Comparison of ENCODE assay signal across 32 cellular contexts in genomic region chr5:39451293-39451692, GRCh38. TPM values are rescaled to one million over a fixed set of nuclear protein-coding genes. Genes with fewer than 3 reads are reported as not detected.
"Had no signal": no experiment of that assay in that cellular context is flagged by ENCODE, and none has a peak within 500 bp of the region (broad histone marks: within the 10 kb centered on the region; RNA-seq: fewer than 3 reads in every experiment).

No MANE protein-coding gene starts in this region.

- H3K4me3 Mint-ChIP-seq: activated CD4-positive, alpha-beta memory T cell treated with anti-CD3 and anti-CD28 coated beads, Interleukin-2, amount 10 ng/mL, durations not matched to agents 7 days and 5 days; activated naive CD8-positive, alpha-beta T cell treated with anti-CD3 and anti-CD28 coated beads for 36 hours; activated T-cell treated with anti-CD3 and anti-CD28 coated beads, Interleukin-2, amount 50 U/mL, for 72 hours; activated T-helper 17 cell treated with anti-CD3 and anti-CD28 coated beads, Interleukin-2, amount 50 U/mL, for 72 hours; T-cell had no signal

- H3K36me3 Mint-ChIP-seq: activated naive CD8-positive, alpha-beta T cell treated with anti-CD3 and anti-CD28 coated beads for 36 hours; T-cell had no signal

- H3K27me3 ChIP-seq: brain microvascular endothelial cell had no signal

- DNase-seq: activated CD4-positive, alpha-beta memory T cell treated with anti-CD3 and anti-CD28 coated beads, Interleukin-2, amount 10 ng/mL, durations not matched to agents 7 days and 5 days; activated CD4-positive, alpha-beta T cell treated with anti-CD3 and anti-CD28 coated beads for 1 hour; activated CD4-positive, alpha-beta T cell treated with anti-CD3 and anti-CD28 coated beads for 48 hours; activated CD4-positive, CD25-positive, alpha-beta regulatory T cell; activated effector memory CD4-positive, alpha-beta T cell treated with anti-CD3 and anti-CD28 coated beads, Interleukin-2, amount 50 U/mL, for 16 hours; activated naive CD4-positive, alpha-beta T cell; activated naive CD4-positive, alpha-beta T cell treated with anti-CD3 and anti-CD28 coated beads, Interleukin-2, amount 50 U/mL, for 16 hours; activated naive CD8-positive, alpha-beta T cell treated with anti-CD3 and anti-CD28 coated beads for 36 hours; activated T-cell treated with anti-CD3 and anti-CD28 coated beads, Interleukin-2, amount 50 U/mL, for 1 hour; activated T-cell treated with anti-CD3 and anti-CD28 coated beads, Interleukin-2, amount 50 U/mL, for 72 hours; amniotic stem cell; aorta; brain microvascular endothelial cell; central memory CD4-positive, alpha-beta T cell; NCI-H1048; NCI-H1105 treated with DMSO at 0.1 percent for 48 hours; NCI-H1436; NCI-H1694; NCI-H1930; NCI-H2081 treated with DMSO at 0.1 percent for 48 hours; NCI-H226; NCI-H524 treated with DMSO at 0.1 percent for 48 hours; NCI-H82; SHP77 treated with DMSO at 0.1 percent for 48 hours; T-cell; T-helper 2 cell; T-helper 9 cell; WERI-Rb-1 had no signal

- H3K9me3 Mint-ChIP-seq: activated CD4-positive, alpha-beta memory T cell treated with anti-CD3 and anti-CD28 coated beads, Interleukin-2, amount 10 ng/mL, durations not matched to agents 7 days and 5 days; activated naive CD8-positive, alpha-beta T cell treated with anti-CD3 and anti-CD28 coated beads for 36 hours; activated T-cell treated with anti-CD3 and anti-CD28 coated beads, Interleukin-2, amount 50 U/mL, for 72 hours; activated T-helper 17 cell treated with anti-CD3 and anti-CD28 coated beads, Interleukin-2, amount 50 U/mL, for 72 hours; T-cell had no signal

- H3K4me1 Mint-ChIP-seq: activated CD4-positive, alpha-beta memory T cell treated with anti-CD3 and anti-CD28 coated beads, Interleukin-2, amount 10 ng/mL, durations not matched to agents 7 days and 5 days; activated naive CD8-positive, alpha-beta T cell treated with anti-CD3 and anti-CD28 coated beads for 36 hours; activated T-helper 17 cell treated with anti-CD3 and anti-CD28 coated beads, Interleukin-2, amount 50 U/mL, for 72 hours; T-cell had no signal

- H3K36me3 ChIP-seq: brain microvascular endothelial cell, WERI-Rb-1 had no signal

- ATAC-seq: activated T-cell treated with anti-CD3 and anti-CD28 coated beads, Interleukin-2, amount 50 U/mL, for 72 hours; activated T-helper 17 cell treated with anti-CD3 and anti-CD28 coated beads, Interleukin-2, amount 50 U/mL, for 72 hours; Panc1; SK-N-SH treated with all-trans-retinoic acid at 6 μM for 48 hours; T-cell had no signal

- H3K27ac Mint-ChIP-seq: activated CD4-positive, alpha-beta memory T cell treated with anti-CD3 and anti-CD28 coated beads, Interleukin-2, amount 10 ng/mL, durations not matched to agents 7 days and 5 days; activated naive CD8-positive, alpha-beta T cell treated with anti-CD3 and anti-CD28 coated beads for 36 hours; activated T-cell treated with anti-CD3 and anti-CD28 coated beads, Interleukin-2, amount 50 U/mL, for 72 hours; activated T-helper 17 cell treated with anti-CD3 and anti-CD28 coated beads, Interleukin-2, amount 50 U/mL, for 72 hours; T-cell had no signal

- H3K27ac ChIP-seq: brain microvascular endothelial cell, WERI-Rb-1 had no signal

RNA-seq across cellular contexts. Expression of gene DAB2, which starts 26.5 kb away (rescaled TPM):
- total RNA-seq: activated CD4-positive, alpha-beta memory T cell treated with anti-CD3 and anti-CD28 coated beads, Interleukin-2, amount 10 ng/mL, durations not matched to agents 7 days and 5 days; activated CD8-positive, alpha-beta memory T cell treated with anti-CD3 and anti-CD28 coated beads for 36 hours; activated T-cell treated with anti-CD3 and anti-CD28 coated beads, Interleukin-2, amount 50 U/mL, for 72 hours had no signal
